Comparison of ENCODE assay signal across 8 cellular contexts in genomic region chr2:23404426-23404825, GRCh38. TPM values are rescaled to one million over a fixed set of nuclear protein-coding genes. Genes with fewer than 3 reads are reported as not detected.
DNase-seq lines count a peak whose midpoint lies in the region; ATAC-seq and TF ChIP-seq lines count a peak whose summit lies in the region.

No MANE protein-coding gene starts in this region.

- H2AFZ ChIP-seq in PC-3 (ENCODE audit: low read length) = peak overlapping the region; percentile 83

- no peaks in the 10 kb centered on the region for H3K36me3 Mint-ChIP-seq in endothelial cell (ENCODE audit: low read depth, unreplicated experiment)

- H3K36me3 ChIP-seq in HUES48 (ENCODE audit: control insufficient read depth, insufficient read depth, low read length) = no peaks in the 10 kb centered on the region
- H3K36me3 ChIP-seq in PC-3 (ENCODE audit: low read depth, low read length) = no peaks in the 10 kb centered on the region

- peak; percentile 46 for TF ChIP-seq CTCF in PC-3 (conservative IDR thresholded peaks at IDR 0.05; ENCODE audit: low read depth, low read length)
- no peak for TF ChIP-seq CTCF in endothelial cell (IDR thresholded peaks at IDR 0.05; ENCODE audit: unreplicated experiment)

- peak overlapping the region; percentile 74 for H3K27ac Mint-ChIP-seq in endothelial cell (ENCODE audit: unreplicated experiment)

- no peak overlapping the region for H3K4me3 Mint-ChIP-seq in endothelial cell (ENCODE audit: unreplicated experiment)

- H3K4me3 ChIP-seq in HUES48 (ENCODE audit: low read depth, low read length) (no peak overlapping the region), PC-3 (ENCODE audit: low read length) (peak overlapping the region; percentile 60)

- H3K27me3 ChIP-seq in HUES48 (ENCODE audit: control insufficient read depth, insufficient read depth, low read length) (no peaks in the 10 kb centered on the region), PC-3 (ENCODE audit: low read length) (no peaks in the 10 kb centered on the region)

- H3K9me3 ChIP-seq in HUES48 (ENCODE audit: control insufficient read depth, insufficient read depth, low read length) (no peaks in the 10 kb centered on the region), PC-3 (ENCODE audit: low read length) (no peaks in the 10 kb centered on the region)

- CTCF ChIA-PET in PC-3 (lab: Charles Lee) = interaction anchor here (0.6 to 1.0 kb wide), 6 partner anchors 32 to 1426 kb away, joined by 3 to 6 read pairs (median 5); no protein-coding TSS in a partner anchor

- no peaks in the 10 kb centered on the region for H4K20me1 ChIP-seq in PC-3 (ENCODE audit: low read length)

- peak overlapping the region; percentile 84 for H3K4me2 ChIP-seq in PC-3 (ENCODE audit: low read length)

- H3K9ac ChIP-seq in HUES48 (ENCODE audit: low read depth, low read length) (no peak overlapping the region), PC-3 (ENCODE audit: low read length) (peak overlapping the region; percentile 46)

- no peaks in the 10 kb centered on the region for H3K9me3 Mint-ChIP-seq in endothelial cell (ENCODE audit: unreplicated experiment)

- no peaks in the 10 kb centered on the region for H3K79me2 ChIP-seq in PC-3 (ENCODE audit: low read length)

- BruUV-seq in PC-3 (replicated peaks; lab: Mats Ljungman, UMichigan) = no TSS peak

- peaks cover 22% of the 10 kb centered on the region for H3K4me1 Mint-ChIP-seq in endothelial cell (ENCODE audit: unreplicated experiment)

- DNase-seq in DMS79 treated with DMSO at 0.1 percent for 48 hours (lab: John Stamatoyannopoulos, UW) = peak; percentile 76
- DNase-seq in PC-3 = peak; percentile 78
- peak; percentile 44 for DNase-seq in endothelial cell (ENCODE audit: low spot score)
- peak; percentile 47 for DNase-seq in midbrain (lab: John Stamatoyannopoulos, UW)
- DNase-seq in activated CD8-positive, alpha-beta memory T cell treated with anti-CD3 and anti-CD28 coated beads, Interleukin-2, amount 50 U/mL, for 48 hours = no peak
- DNase-seq in activated CD8-positive, alpha-beta memory T cell treated with anti-CD3 and anti-CD28 coated beads, Interleukin-2, amount 50 U/mL, for 4 hours = no peak

- peaks cover 1% of the 10 kb centered on the region for H3K27me3 Mint-ChIP-seq in endothelial cell (ENCODE audit: unreplicated experiment)

- ATAC-seq in GM21515 (IDR thresholded peaks at IDR 0.05; ENCODE audit: unreplicated experiment) (peak; percentile 45), PC-3 (peak; percentile 96)

- H3K9me2 ChIP-seq in PC-3 (replicated peaks; ENCODE audit: low read length) = no peaks in the 10 kb centered on the region

- H3K27ac ChIP-seq in HUES48 (ENCODE audit: low read depth, low read length) = peak overlapping the region; percentile 37
- peak overlapping the region; percentile 67 for H3K27ac ChIP-seq in PC-3 (ENCODE audit: low read length)

- H3K4me1 ChIP-seq in HUES48 (ENCODE audit: control insufficient read depth, insufficient read depth, low read length) (peaks cover 15% of the 10 kb centered on the region), PC-3 (ENCODE audit: insufficient read depth, low read length) (peaks cover 21% of the 10 kb centered on the region)

- no peaks in the 10 kb centered on the region for H3F3A ChIP-seq in PC-3 (ENCODE audit: low read length, unreplicated experiment)

- POLR2A ChIA-PET in PC-3 (lab: Charles Lee; ENCODE audit: unreplicated experiment) = interaction anchor here (0.8 kb wide), 1 partner anchor 47 kb away, joined by 6 read pairs; no protein-coding TSS in a partner anchor

- intact Hi-C loops in PC-3 (cut with micrococcal nuclease) = loop anchor here (2.0 to 10.0 kb wide), 3 partner anchors 18 to 360 kb away; no protein-coding TSS in a partner anchor

RNA-seq across cellular contexts. Expression of gene KLHL29, which starts 19.4 kb away (rescaled TPM):
- 2.6 and 3.1 TPM in 2 replicates for total RNA-seq in PC-3 (2014; rRNA removed)
- total RNA-seq in endothelial cell (ENCODE audit: unreplicated experiment) = 17.5 TPM

Comparison
In these comparisons a context has a peak if more than half of its experiments do, and no peak if none do; other contexts are left out.
1. DNase-seq: peak in DMS79 treated with DMSO at 0.1 percent for 48 hours (single experiment), PC-3 (single experiment), endothelial cell (single experiment) and midbrain (single experiment); none in activated CD8-positive, alpha-beta memory T cell treated with anti-CD3 and anti-CD28 coated beads, Interleukin-2, amount 50 U/mL, for 48 hours (single experiment) and activated CD8-positive, alpha-beta memory T cell treated with anti-CD3 and anti-CD28 coated beads, Interleukin-2, amount 50 U/mL, for 4 hours (single experiment).